14 cellular contexts compared by ENCODE assay signal in genomic region chr12:30756074-30756473, GRCh38. TPM values are rescaled to one million over a fixed set of nuclear protein-coding genes. Genes with fewer than 3 reads are reported as not detected.
DNase-seq lines count a peak whose midpoint lies in the region; ATAC-seq, FAIRE-seq and TF ChIP-seq lines count a peak whose summit lies in the region.
"Had no signal": no experiment of that assay in that cellular context is flagged by ENCODE, and none has a peak within 500 bp of the region (broad histone marks: within the 10 kb centered on the region; RNA-seq: fewer than 3 reads in every experiment).

No MANE protein-coding gene starts in this region.

- H3K4me1 ChIP-seq in breast epithelium (peaks cover 0 to 7% of the 10 kb centered on the region in 2 donors), PC-9 (replicated peaks; ENCODE audit: insufficient read depth) (peaks cover 34% of the 10 kb centered on the region), kidney (ENCODE audit: control insufficient read depth in 1 of 2, insufficient read depth in 1 of 2, low read depth in 1 of 2, low read length in 2 of 2) (peaks cover 4 to 13% of the 10 kb centered on the region in 2 donors), gastroesophageal sphincter (peaks cover 0 to 34% (median 6%) of the 10 kb centered on the region in 3 donors)

- no peak overlapping the region for H3K4me3 ChIP-seq in breast epithelium
- H3K4me3 ChIP-seq in PC-9, result peak overlapping the region; percentile 74; the same call in 1 of the 2 replicates
- peak overlapping the region in 1 of 2 donors; percentile 96 for H3K4me3 ChIP-seq in kidney (ENCODE audit: low read length in 2 of 2)
- no peak overlapping the region for H3K4me3 ChIP-seq in gastroesophageal sphincter

- ATAC-seq in stimulated activated effector memory CD8-positive, alpha-beta T cell treated with anti-CD3 and anti-CD28 coated beads, Interleukin-12 subunit alpha, Interleukin-12 subunit beta, amount 100 ng/mL, for 72 hours, result no peak
- ATAC-seq in gastroesophageal sphincter, result no peak

- peak overlapping the region; percentile 95 for H3K4me3 Mint-ChIP-seq in MCF 10A (ENCODE audit: unreplicated experiment)
- H3K4me3 Mint-ChIP-seq in stimulated activated effector memory CD8-positive, alpha-beta T cell treated with anti-CD3 and anti-CD28 coated beads, Interleukin-12 subunit alpha, Interleukin-12 subunit beta, amount 100 ng/mL, for 72 hours, result peak overlapping the region; percentile 83

- WGBS in gastroesophageal sphincter (ENCODE audit: low coverage in 1 of 2), 2 donors, result 90 to 96% methylated on average over 2 to 7 of the region's 10 CpGs

- H3K9me3 ChIP-seq in breast epithelium, result no peaks in the 10 kb centered on the region
- H3K9me3 ChIP-seq in PC-9 (ENCODE audit: insufficient read depth, low read depth), result no peaks in the 10 kb centered on the region; the same call in 1 of the 2 replicates
- H3K9me3 ChIP-seq in kidney (ENCODE audit: control insufficient read depth in 1 of 2, low read length in 2 of 2), result no peaks in the 10 kb centered on the region
- H3K9me3 ChIP-seq in gastroesophageal sphincter, result no peaks in the 10 kb centered on the region
- H3K9me3 ChIP-seq: ascending aorta, vagina had no signal

- H3K4me1 Mint-ChIP-seq in MCF 10A (ENCODE audit: insufficient read depth, unreplicated experiment), result peaks cover 21% of the 10 kb centered on the region
- H3K4me1 Mint-ChIP-seq in stimulated activated effector memory CD8-positive, alpha-beta T cell treated with anti-CD3 and anti-CD28 coated beads, Interleukin-12 subunit alpha, Interleukin-12 subunit beta, amount 100 ng/mL, for 72 hours, result peaks cover 27% of the 10 kb centered on the region

- no peak overlapping the region for H3K27ac Mint-ChIP-seq in MCF 10A (ENCODE audit: low read depth, unreplicated experiment)
- no peak overlapping the region for H3K27ac Mint-ChIP-seq in stimulated activated effector memory CD8-positive, alpha-beta T cell treated with anti-CD3 and anti-CD28 coated beads, Interleukin-12 subunit alpha, Interleukin-12 subunit beta, amount 100 ng/mL, for 72 hours

- H3K79me2 ChIP-seq in PC-9 (ENCODE audit: low read depth), result peaks cover 38% of the 10 kb centered on the region

- BruUV-seq in MCF 10A (replicated peaks; lab: Mats Ljungman, UMichigan) (no TSS peak), PC-9 (replicated peaks; lab: Mats Ljungman, UMichigan) (no TSS peak)

- H3K36me3 Mint-ChIP-seq in MCF 10A (ENCODE audit: insufficient read depth, unreplicated experiment), result no peaks in the 10 kb centered on the region
- no peaks in the 10 kb centered on the region for H3K36me3 Mint-ChIP-seq in stimulated activated effector memory CD8-positive, alpha-beta T cell treated with anti-CD3 and anti-CD28 coated beads, Interleukin-12 subunit alpha, Interleukin-12 subunit beta, amount 100 ng/mL, for 72 hours

- no peak for TF ChIP-seq CTCF in MCF 10A (IDR thresholded peaks at IDR 0.05; ENCODE audit: unreplicated experiment)
- TF ChIP-seq CTCF in breast epithelium (IDR thresholded peaks at IDR 0.05), result no peak
- no peak for TF ChIP-seq CTCF in PC-9 (conservative IDR thresholded peaks at IDR 0.05)
- TF ChIP-seq CTCF in kidney (IDR thresholded peaks at IDR 0.05; ENCODE audit: borderline replicate concordance, extremely low read depth, insufficient read depth), result no peak
- no peak for TF ChIP-seq CTCF in gastroesophageal sphincter (IDR thresholded peaks at IDR 0.05)

- POLR2A ChIA-PET in MCF 10A (lab: Yijun Ruan, JAX) (interaction anchor here (0.5 to 5.4 kb wide), 10 partner anchors 10 to 1375 kb away, joined by 3 to 81 read pairs (median 6); partner anchors contain the start of genes ERGIC2 and IPO8), PC-9 (lab: Charles Lee; ENCODE audit: unreplicated experiment) (interaction anchor here (0.6 kb wide), 1 partner anchor 26 kb away, joined by 3 read pairs; no protein-coding TSS in a partner anchor)

- no peaks in the 10 kb centered on the region for H3K27me3 ChIP-seq in breast epithelium
- H3K27me3 ChIP-seq in PC-9 (ENCODE audit: insufficient read depth, low read depth), result no peaks in the 10 kb centered on the region
- no peaks in the 10 kb centered on the region for H3K27me3 ChIP-seq in gastroesophageal sphincter
- H3K27me3 ChIP-seq: ascending aorta, vagina had no signal

- H3K9me3 Mint-ChIP-seq in MCF 10A (ENCODE audit: unreplicated experiment), result no peaks in the 10 kb centered on the region
- H3K9me3 Mint-ChIP-seq in stimulated activated effector memory CD8-positive, alpha-beta T cell treated with anti-CD3 and anti-CD28 coated beads, Interleukin-12 subunit alpha, Interleukin-12 subunit beta, amount 100 ng/mL, for 72 hours, result no peaks in the 10 kb centered on the region

- no peaks in the 10 kb centered on the region for H3K9me2 ChIP-seq in PC-9 (ENCODE audit: insufficient read depth)

- no peak for TF ChIP-seq POLR2A in breast epithelium (IDR thresholded peaks at IDR 0.05)
- TF ChIP-seq POLR2A in gastroesophageal sphincter (IDR thresholded peaks at IDR 0.05), result no peak

- H3K27me3 Mint-ChIP-seq in MCF 10A (ENCODE audit: insufficient read depth, unreplicated experiment), result no peaks in the 10 kb centered on the region

- DNase-seq in MCF 10A (ENCODE audit: unreplicated experiment) (no peak), breast epithelium (ENCODE audit: low spot score in 2 of 2) (no peak), PC-9 (no peak), kidney (peak; percentile 62), NCI-H1930 (lab: John Stamatoyannopoulos, UW) (no peak)
- DNase-seq in stimulated activated effector memory CD8-positive, alpha-beta T cell treated with anti-CD3 and anti-CD28 coated beads, Interleukin-12 subunit alpha, Interleukin-12 subunit beta, amount 100 ng/mL, for 72 hours (ENCODE audit: low spot score in 2 of 2), result no peak
- DNase-seq in activated CD8-positive, alpha-beta memory T cell treated with anti-CD3 and anti-CD28 coated beads, Interleukin-2, amount 50 U/mL, for 4 hours, result no peak
- DNase-seq: NCI-H2081; NCI-H774; stimulated activated CD4-positive, alpha-beta T cell treated with anti-CD3 and anti-CD28 coated beads, Interleukin-2, amount 100 ng/mL, for 48 hours had no signal

- H3K36me3 ChIP-seq in breast epithelium (no peaks in the 10 kb centered on the region), PC-9 (ENCODE audit: low read depth) (0 out of 2 replicates have a peak, but pooled peaks cover 2% of the 10 kb centered on the region), kidney (ENCODE audit: control insufficient read depth in 1 of 2, insufficient read depth in 2 of 2, low read length in 2 of 2) (no peaks in the 10 kb centered on the region), gastroesophageal sphincter (no peaks in the 10 kb centered on the region)
- H3K36me3 ChIP-seq: ascending aorta, vagina had no signal

- H2AFZ ChIP-seq in PC-9, result 0 out of 2 replicates have a peak overlapping the region, but pooled peaks have one; percentile 75

- H4K20me1 ChIP-seq in PC-9 (ENCODE audit: insufficient read depth), result no peaks in the 10 kb centered on the region; the same call in 1 of the 2 replicates

- peaks cover 9% of the 10 kb centered on the region; the same call in 1 of the 2 replicates for H3F3A ChIP-seq in PC-9 (ENCODE audit: insufficient read depth, low read depth)

- FAIRE-seq in kidney (lab: Jason Lieb, UNC), result no peak
- FAIRE-seq: GM12892 had no signal

- intact Hi-C loops in MCF 10A (cut with micrococcal nuclease) (no loop called here), breast epithelium (cut with DNase I; ENCODE audit: low total_unique reads) (no loop called here), PC-9 (cut with micrococcal nuclease; ENCODE audit: unreplicated experiment) (no loop called here), kidney (cut with DNase I) (no loop called here)

- H3K4me2 ChIP-seq in PC-9, result peak overlapping the region; percentile 87

- no peak overlapping the region for H3K9ac ChIP-seq in kidney (ENCODE audit: low read length in 2 of 2)

- no peak for TF ChIP-seq EP300 in gastroesophageal sphincter (IDR thresholded peaks at IDR 0.05)

- H3K27ac ChIP-seq in breast epithelium (no peak overlapping the region), PC-9 (peak overlapping the region; percentile 70; the same call in 1 of the 2 replicates), kidney (ENCODE audit: low read depth in 2 of 2, low read length in 2 of 2) (no peak overlapping the region), gastroesophageal sphincter (no peak overlapping the region)

- CTCF ChIA-PET in MCF 10A (lab: Yijun Ruan, JAX) (interaction anchor here (0.5 to 5.7 kb wide), 2 partner anchors 39 to 1224 kb away, joined by 3 to 37 read pairs; no protein-coding TSS in a partner anchor), PC-9 (lab: Charles Lee) (interaction anchor here (0.6 to 1.5 kb wide), 5 partner anchors 18 to 62 kb away, joined by 3 to 11 read pairs (median 5); no protein-coding TSS in a partner anchor)

RNA-seq across cellular contexts. Expression of gene CAPRIN2, which starts 1.3 kb away (rescaled TPM):
- total RNA-seq in MCF 10A (2022), result 33.0 and 33.3 TPM in 2 replicates
- 10 to 100 TPM; 21.8 to 37.9 (median 29.8) TPM for total RNA-seq in breast epithelium
- 27.4 and 29.5 TPM in 2 replicates for total RNA-seq in PC-9 (2021)
- 21.5 TPM for total RNA-seq in kidney
- 15.6 TPM for polyA plus RNA-seq in kidney (ENCODE audit: insufficient read depth, low read depth, low replicate concordance)
- total RNA-seq in gastroesophageal sphincter, result 10 to 100 TPM; 20.5 to 38.3 (median 27.8) TPM
